13 cellular contexts compared by ENCODE assay signal in genomic region chr17:61836266-61837174, GRCh38. TPM values are rescaled to one million over a fixed set of nuclear protein-coding genes. Genes with fewer than 3 reads are reported as not detected.
DNase-seq lines count a peak whose midpoint lies in the region; ATAC-seq, FAIRE-seq and TF ChIP-seq lines count a peak whose summit lies in the region.
"Had no signal": no experiment of that assay in that cellular context is flagged by ENCODE, and none has a peak within 500 bp of the region (broad histone marks: within the 10 kb centered on the region; RNA-seq: fewer than 3 reads in every experiment).

No MANE protein-coding gene starts in this region.

- DNase-seq in HepG2 (ENCODE audit: low spot score) (no peak), right lobe of liver (no peak), IMR-90 (peak; percentile 11), GM12878 (ENCODE audit: low read depth, low spot score) (no peak), iris pigment epithelial cell (ENCODE audit: low read depth) (peak; percentile 49), hypothalamus (lab: John Stamatoyannopoulos, UW) (no peak), putamen (ENCODE audit: low spot score) (no peak), omental fat pad (ENCODE audit: low spot score) (no peak)

- H3K79me2 ChIP-seq in HepG2 (ENCODE audit: insufficient read depth, low read length) (no peaks in the 10 kb centered on the region), GM12878 (ENCODE audit: control insufficient read depth, insufficient read depth, low read length) (no peaks in the 10 kb centered on the region)

- H3K4ac ChIP-seq in IMR-90 (ENCODE audit: low read depth, low read length): no peak overlapping the region

- intact Hi-C loops in HepG2 (cut with micrococcal nuclease; ENCODE audit: unreplicated experiment): loop anchor here (1.0 to 5.0 kb wide), 2 partner anchors 200 to 424 kb away; no protein-coding TSS in a partner anchor
- intact Hi-C loops in right lobe of liver (cut with DNase I): loop anchor here in 1 of 2 donors (10.0 kb wide), 1 partner anchor 422 kb away; no protein-coding TSS in a partner anchor
- intact Hi-C loops in IMR-90 (cut with micrococcal nuclease): loop anchor here (1.0 kb wide), 3 partner anchors 200 to 424 kb away; no protein-coding TSS in a partner anchor
- intact Hi-C loops in GM12878 (cut with micrococcal nuclease; ENCODE audit: unreplicated experiment): loop anchor here (1.0 kb wide), 2 partner anchors 200 to 424 kb away; no protein-coding TSS in a partner anchor

- 92% methylated on average over 3 of the region's 3 CpGs for WGBS in HepG2 (ENCODE audit: low lambda C conversion rate)
- 89% methylated on average over 3 of the region's 3 CpGs for WGBS in right lobe of liver (ENCODE audit: insufficient coverage, low coverage, low lambda C conversion rate, missing lambda C conversion rate)
- no CpG with 5 or more reads among the region's 3 CpGs for WGBS in IMR-90 (ENCODE audit: extremely low coverage in 2 of 2, insufficient read length in 1 of 2), 2 experiments
- WGBS in GM12878 (ENCODE audit: insufficient coverage, insufficient replicate concordance, low lambda C conversion rate, missing lambda C conversion rate): 77% methylated on average over 3 of the region's 3 CpGs

- BruUV-seq in HepG2 (replicated peaks; lab: Mats Ljungman, UMichigan): no TSS peak
- no TSS peak for BruUV-seq in IMR-90 (replicated peaks; lab: Mats Ljungman, UMichigan)
- BruUV-seq in GM12878 (replicated peaks; lab: Mats Ljungman, UMichigan): no TSS peak

- H3K4me1 ChIP-seq in HepG2 (ENCODE audit: insufficient read depth, low read length) (no peaks in the 10 kb centered on the region), right lobe of liver (no peaks in the 10 kb centered on the region), IMR-90 (ENCODE audit: control insufficient read depth, insufficient read depth, low read length) (peaks cover 7% of the 10 kb centered on the region), GM12878 (ENCODE audit: control insufficient read depth, insufficient read depth, low read length) (no peaks in the 10 kb centered on the region)
- H3K4me1 ChIP-seq: BLaER1 treated with 17β-estradiol and CSF1 and Interleukin-3, amounts not matched to agents 10 nM and 100 nM had no signal

- H3K9ac ChIP-seq in HepG2 (ENCODE audit: insufficient read depth, low read depth, low read length) (no peak overlapping the region), IMR-90 (ENCODE audit: low read depth, low read length) (no peak overlapping the region), GM12878 (ENCODE audit: control insufficient read depth, insufficient read depth, low read length) (no peak overlapping the region)
- H3K9ac ChIP-seq: BLaER1 treated with 17β-estradiol and CSF1 and Interleukin-3, amounts not matched to agents 10 nM and 100 nM had no signal

- H3K23ac ChIP-seq in IMR-90 (ENCODE audit: low read depth, low read length): no peak overlapping the region

- H3K9me1 ChIP-seq in IMR-90 (ENCODE audit: insufficient read depth, low read length): peaks cover 5% of the 10 kb centered on the region

- no peak overlapping the region for H2AK9ac ChIP-seq in IMR-90 (replicated peaks; ENCODE audit: low read depth, low read length, poor library complexity)

- H4K20me1 ChIP-seq in HepG2 (ENCODE audit: insufficient read depth, low read length) (no peaks in the 10 kb centered on the region), IMR-90 (ENCODE audit: insufficient read depth, low read length) (no peaks in the 10 kb centered on the region; the same call in 1 of the 2 replicates), GM12878 (ENCODE audit: control insufficient read depth, insufficient read depth) (no peaks in the 10 kb centered on the region)
- H4K20me1 ChIP-seq: BLaER1 treated with 17β-estradiol and CSF1 and Interleukin-3, amounts not matched to agents 10 nM and 100 nM had no signal

- H3K27ac ChIP-seq in HepG2 (ENCODE audit: extremely low read length, insufficient read depth, low read length) (no peak overlapping the region), right lobe of liver (no peak overlapping the region), IMR-90 (ENCODE audit: insufficient read depth, low read length) (no peak overlapping the region), GM12878 (ENCODE audit: control insufficient read depth, insufficient read depth) (no peak overlapping the region)
- H3K27ac ChIP-seq: 22Rv1; BLaER1 treated with 17β-estradiol and CSF1 and Interleukin-3, amounts not matched to agents 10 nM and 100 nM had no signal

- CTCF ChIA-PET in HepG2 (lab: Yijun Ruan, JAX; ENCODE audit: low intra/inter-chr PET ratio, low total read pairs) (interaction anchor here (0.8 to 3.8 kb wide), 4 partner anchors 198 to 426 kb away, joined by 3 to 73 read pairs (median 3); no protein-coding TSS in a partner anchor), IMR-90 (lab: Yijun Ruan, JAX) (interaction anchor here (0.6 to 1.5 kb wide), 8 partner anchors 25 to 253 kb away, joined by 3 to 9 read pairs (median 4); no protein-coding TSS in a partner anchor), GM12878 (lab: Yijun Ruan, JAX) (interaction anchor here (0.6 to 2.1 kb wide), 44 partner anchors 9 to 837 kb away, joined by 3 to 83 read pairs (median 4); partner anchors contain the start of gene BRIP1)

- in situ Hi-C loops in HepG2 (cut with HindIII; ENCODE audit: extremely low pct_ligation_motif_present, low pct_unique_long_range_greater_than_20kb): loop anchor here (5.0 to 25.0 kb wide), 3 partner anchors 199 to 824 kb away; no protein-coding TSS in a partner anchor
- in situ Hi-C loops in IMR-90 (cut with MboI; ENCODE audit: low sequenced_read_pairs): no loop called here
- in situ Hi-C loops in GM12878 (cut with MboI): loop anchor here (5.0 kb wide), 2 partner anchors 199 to 419 kb away; no protein-coding TSS in a partner anchor

- H4K5ac ChIP-seq in IMR-90 (ENCODE audit: low read depth, low read length): no peak overlapping the region

- H4K91ac ChIP-seq in IMR-90 (ENCODE audit: insufficient read depth, low read depth, low read length): no peak overlapping the region

- TF ChIP-seq POLR2A in HepG2 (IDR thresholded peaks at IDR 0.05; ENCODE audit: insufficient read depth in 1 of 2, low read depth in 2 of 2, low read length in 2 of 2): no peak
- TF ChIP-seq POLR2A in right lobe of liver (IDR thresholded peaks at IDR 0.05): no peak
- TF ChIP-seq POLR2A in IMR-90 (IDR thresholded peaks at IDR 0.05; ENCODE audit: low read depth, low read length): no peak
- TF ChIP-seq POLR2A in GM12878 (IDR thresholded peaks at IDR 0.05; ENCODE audit: low read depth, low read length): no peak

- no peak overlapping the region for H3K14ac ChIP-seq in IMR-90 (replicated peaks; ENCODE audit: low read depth, low read length)

- dilution Hi-C loops in IMR-90 (cut with HindIII; ENCODE audit: low sequenced_read_pairs, unreplicated experiment): no loop called here

- no peak overlapping the region for H2AK5ac ChIP-seq in IMR-90 (ENCODE audit: low read depth, low read length)

- no peak overlapping the region for H2BK20ac ChIP-seq in IMR-90 (ENCODE audit: low read depth, low read length)

- H3K79me1 ChIP-seq in IMR-90 (ENCODE audit: low read depth in 1 of 2, low read length in 2 of 2): peaks cover 9 to 26% of the 10 kb centered on the region in 2 experiments

- no peak for ATAC-seq in HepG2
- ATAC-seq in right lobe of liver: no peak
- ATAC-seq in IMR-90 (ENCODE audit: low read depth): no peak
- ATAC-seq in GM12878: no peak
- ATAC-seq in omental fat pad (ENCODE audit: low FRiP score): no peak

- POLR2A ChIA-PET in HepG2 (lab: Yijun Ruan, JAX): no interaction called here
- POLR2A ChIA-PET in IMR-90 (lab: Charles Lee; ENCODE audit: unreplicated experiment): no interaction called here
- POLR2A ChIA-PET in GM12878 (lab: Charles Lee): interaction anchor here (0.5 to 0.6 kb wide), 2 partner anchors 200 to 228 kb away, joined by 3 to 4 read pairs; no protein-coding TSS in a partner anchor

- TF ChIP-seq RAD21 in HepG2 (CRISPR knock-in tag; IDR thresholded peaks at IDR 0.05) (no peak), IMR-90 (IDR thresholded peaks at IDR 0.05; ENCODE audit: low read length) (no peak), GM12878 (IDR thresholded peaks at IDR 0.05; ENCODE audit: insufficient read depth, low read depth, low read length) (no peak)

- RAD21 ChIA-PET in GM12878 (lab: Charles Lee; ENCODE audit: unreplicated experiment): interaction anchor here (0.7 to 2.1 kb wide), 22 partner anchors 8 to 1748 kb away, joined by 3 to 45 read pairs (median 4); no protein-coding TSS in a partner anchor

- H3K27me3 ChIP-seq in HepG2 (ENCODE audit: control insufficient read depth in 1 of 2, insufficient read depth in 2 of 2, low read length in 2 of 2) (no peaks in the 10 kb centered on the region), right lobe of liver (no peaks in the 10 kb centered on the region), IMR-90 (ENCODE audit: control insufficient read depth, insufficient read depth, low read length) (no peaks in the 10 kb centered on the region), GM12878 (replicated peaks in 1 of 2; ENCODE audit: control insufficient read depth in 2 of 2, insufficient read depth in 2 of 2, low read length in 1 of 2) (no peaks in the 10 kb centered on the region)
- H3K27me3 ChIP-seq: BLaER1 treated with 17β-estradiol and CSF1 and Interleukin-3, amounts not matched to agents 10 nM and 100 nM had no signal

- no peak overlapping the region for H3K56ac ChIP-seq in IMR-90 (ENCODE audit: extremely low read depth, insufficient read depth, low read length)

- H2BK15ac ChIP-seq in IMR-90 (ENCODE audit: low read depth, low read length): no peak overlapping the region

- TF ChIP-seq CTCF in HepG2 (CRISPR knock-in tag; IDR thresholded peaks at IDR 0.05) (no peak), right lobe of liver (IDR thresholded peaks at IDR 0.05) (no peak), IMR-90 (conservative IDR thresholded peaks at IDR 0.05; ENCODE audit: low read depth, low read length) (no peak), GM12878 (IDR thresholded peaks at IDR 0.05 in 2 of 3, conservative IDR thresholded peaks at IDR 0.05 in 1 of 3; ENCODE audit: control insufficient read depth in 2 of 3, extremely low read depth in 1 of 3, insufficient read depth in 1 of 3, low read depth in 3 of 3, low read length in 3 of 3) (no peak), omental fat pad (IDR thresholded peaks at IDR 0.05) (no peak)

- H3K4me2 ChIP-seq in HepG2 (ENCODE audit: low read depth, low read length) (no peak overlapping the region), IMR-90 (ENCODE audit: low read depth, low read length) (no peak overlapping the region), GM12878 (ENCODE audit: control insufficient read depth, insufficient read depth) (no peak overlapping the region)
- H3K4me2 ChIP-seq: BLaER1 treated with 17β-estradiol and CSF1 and Interleukin-3, amounts not matched to agents 10 nM and 100 nM had no signal

- H3K4me3 ChIP-seq in HepG2 (replicated peaks in 1 of 3; ENCODE audit: insufficient read depth in 1 of 3, low read depth in 2 of 3, low read length in 3 of 3) (no peak overlapping the region), right lobe of liver (no peak overlapping the region), IMR-90 (ENCODE audit: insufficient read depth, low read depth, low read length) (no peak overlapping the region), GM12878 (no peak overlapping the region)
- H3K4me3 ChIP-seq: BLaER1 treated with 17β-estradiol and CSF1 and Interleukin-3, amounts not matched to agents 10 nM and 100 nM had no signal

- H3K9me3 ChIP-seq in HepG2 (ENCODE audit: low read length) (no peaks in the 10 kb centered on the region), right lobe of liver (no peaks in the 10 kb centered on the region), IMR-90 (ENCODE audit: control insufficient read depth, insufficient read depth, low read length) (no peaks in the 10 kb centered on the region), GM12878 (replicated peaks; ENCODE audit: control insufficient read depth, insufficient read depth, low read length) (no peaks in the 10 kb centered on the region)
- H3K9me3 ChIP-seq: BLaER1 treated with 17β-estradiol and CSF1 and Interleukin-3, amounts not matched to agents 10 nM and 100 nM had no signal

- H2AFZ ChIP-seq in HepG2 (ENCODE audit: low read length): no peak overlapping the region
- no peak overlapping the region for H2AFZ ChIP-seq in IMR-90 (replicated peaks; ENCODE audit: low read length, poor library complexity)
- H2AFZ ChIP-seq in GM12878 (ENCODE audit: control insufficient read depth, low read depth, low read length): no peak overlapping the region

- H4K8ac ChIP-seq in IMR-90 (ENCODE audit: low read depth in 2 of 2, low read length in 2 of 2): peak overlapping the region in 1 of 2 experiments; percentile 40; a peak in 2 of 4 replicates

- SMC1A ChIA-PET in GM12878 (lab: Charles Lee; ENCODE audit: uncharacterized antibody, unreplicated experiment): interaction anchor here (0.6 to 2.1 kb wide), 30 partner anchors 8 to 836 kb away, joined by 3 to 80 read pairs (median 4); no protein-coding TSS in a partner anchor

- peak overlapping the region; percentile 3 for H2BK5ac ChIP-seq in IMR-90 (ENCODE audit: low read depth, low read length, poor library complexity, severe bottlenecking)

- H3K18ac ChIP-seq in IMR-90 (ENCODE audit: low read depth, low read length): no peak overlapping the region

- TF ChIP-seq EP300 in HepG2 (IDR thresholded peaks at IDR 0.05; ENCODE audit: low read depth in 2 of 2, low read length in 2 of 2): no peak
- no peak for TF ChIP-seq EP300 in HepG2 (CRISPR knock-in tag; IDR thresholded peaks at IDR 0.05; ENCODE audit: borderline replicate concordance)
- TF ChIP-seq EP300 in GM12878 (IDR thresholded peaks at IDR 0.05; ENCODE audit: borderline replicate concordance in 1 of 2, control insufficient read depth in 1 of 2, low read depth in 2 of 2, low read length in 2 of 2): no peak

- H2BK120ac ChIP-seq in IMR-90 (ENCODE audit: low read depth, low read length): no peak overlapping the region

- peaks cover 0 to 4% of the 10 kb centered on the region in 2 experiments; a peak in 4 of 5 replicates for H3K36me3 ChIP-seq in HepG2 (replicated peaks in 1 of 2; ENCODE audit: control insufficient read depth in 1 of 2, insufficient read depth in 2 of 2, low read length in 2 of 2)
- H3K36me3 ChIP-seq in right lobe of liver: no peaks in the 10 kb centered on the region
- H3K36me3 ChIP-seq in IMR-90 (ENCODE audit: control insufficient read depth, insufficient read depth, low read length): no peaks in the 10 kb centered on the region
- H3K36me3 ChIP-seq in GM12878 (ENCODE audit: control insufficient read depth in 2 of 2, insufficient read depth in 2 of 2, low read length in 1 of 2): peaks cover under 1 to 2% of the 10 kb centered on the region in 2 experiments; a peak in 1 of 4 replicates

- FAIRE-seq in HepG2 (lab: Jason Lieb, UNC): no peak
- FAIRE-seq in GM12878 (lab: Jason Lieb, UNC): no peak
- FAIRE-seq: GM12891, GM19239, HTR-8/SVneo had no signal

RNA-seq across cellular contexts. Expression of gene BRIP1, which starts 26.8 kb away (rescaled TPM):
- total RNA-seq in HepG2 (2016; rRNA removed; fragmentation: Illumina TruSeq; extraction: Trizol): 27.7 and 33.5 TPM in 2 replicates
- total RNA-seq in HepG2 (2016; cell fraction: cytosol; rRNA removed; fragmentation: Illumina TruSeq; extraction: Trizol; ENCODE audit: low read depth): 37.5 and 47.7 TPM in 2 replicates
- 24.9 and 32.6 TPM in 2 replicates for total RNA-seq in HepG2 (2016; cell fraction: insoluble cytoplasmic fraction; rRNA removed; fragmentation: Illumina TruSeq; extraction: Trizol)
- 18.0 and 21.5 TPM in 2 replicates for total RNA-seq in HepG2 (2016; cell fraction: membrane; rRNA removed; fragmentation: Illumina TruSeq; extraction: Trizol)
- total RNA-seq in HepG2 (2016; cell fraction: nucleus; rRNA removed; fragmentation: Illumina TruSeq; extraction: Trizol): 40.9 and 44.0 TPM in 2 replicates
- 2.2 and 3.8 TPM in 2 replicates for polyA plus RNA-seq in HepG2 (2011; rRNA removed)
- 1.1 and 1.5 TPM in 2 replicates for polyA plus RNA-seq in HepG2 (2011; cell fraction: cytosol; rRNA removed)
- polyA plus RNA-seq in HepG2 (2011; cell fraction: nucleus; rRNA removed): 2.5 and 3.6 TPM in 2 replicates
- 1.9 and 4.6 TPM in 2 replicates for polyA plus RNA-seq in HepG2 (2012)
- 0.62 TPM in 2 replicates for polyA plus RNA-seq in HepG2 (2016; cell fraction: cytosol; fragmentation: Illumina TruSeq; extraction: Trizol; ENCODE audit: low read depth)
- polyA plus RNA-seq in HepG2 (2016; cell fraction: insoluble cytoplasmic fraction; fragmentation: Illumina TruSeq; extraction: Trizol; ENCODE audit: low read depth): 13.9 and 17.5 TPM in 2 replicates
- polyA plus RNA-seq in HepG2 (2016; cell fraction: membrane; fragmentation: Illumina TruSeq; extraction: Trizol; ENCODE audit: low read depth): 1.3 and 1.8 TPM in 2 replicates
- 18.8 and 20.1 TPM in 2 replicates for polyA plus RNA-seq in HepG2 (2016; cell fraction: nucleus; fragmentation: Illumina TruSeq; extraction: Trizol; ENCODE audit: insufficient read depth, low read depth)
- polyA minus RNA-seq in HepG2 (2011; rRNA and poly(A)+ RNA removed; ENCODE audit: low replicate concordance): 13.9 and 17.2 TPM in 2 replicates
- 5.5 and 11.3 TPM in 2 replicates for polyA minus RNA-seq in HepG2 (2011; cell fraction: cytosol; rRNA and poly(A)+ RNA removed)
- 28.3 and 38.4 TPM in 2 replicates for polyA minus RNA-seq in HepG2 (2011; cell fraction: nucleus; rRNA and poly(A)+ RNA removed)
- total RNA-seq in right lobe of liver: 1 to 10 TPM; 1.0 to 1.6 (median 1.1) TPM
- total RNA-seq in IMR-90 (2012; rRNA removed): 19.7 and 34.4 TPM in 2 replicates
- 5.5 and 6.1 TPM in 2 replicates for polyA plus RNA-seq in IMR-90 (2012; rRNA removed)
- polyA plus RNA-seq in IMR-90 (2012; cell fraction: cytosol; rRNA removed): 0.33 and 1.00 TPM in 2 replicates
- 1.3 and 9.7 TPM in 2 replicates for polyA plus RNA-seq in IMR-90 (2012; cell fraction: nucleus; rRNA removed; ENCODE audit: low replicate concordance)
- total RNA-seq in GM12878 (2013; cell fraction: nucleolus; rRNA removed): 65.4 and 73.6 TPM in 2 replicates
- total RNA-seq in GM12878 (2014; rRNA removed): 20.0 and 23.1 TPM in 2 replicates
- total RNA-seq in GM12878 (2014; rRNA removed; fragmentation: Illumina TruSeq; extraction: Trizol): 24.2 and 25.6 TPM in 2 replicates
- 14.5 and 15.0 TPM in 2 replicates for total RNA-seq in GM12878 (2021)
- 2.6 TPM for polyA plus RNA-seq in GM12878 (2011; ENCODE audit: low read depth)
- polyA plus RNA-seq in GM12878 (2011; rRNA removed): 12.3 and 20.7 TPM in 2 replicates
- polyA plus RNA-seq in GM12878 (2011; cell fraction: cytosol; rRNA removed): 4.4 and 5.3 TPM in 2 replicates
- polyA plus RNA-seq in GM12878 (2011; cell fraction: nucleus; rRNA removed): 9.0 and 11.1 TPM in 2 replicates
- polyA plus RNA-seq in GM12878 (2012): 4.9 and 6.0 TPM in 2 replicates
- polyA plus RNA-seq in GM12878 (2014; fragmentation: Illumina TruSeq; extraction: Trizol): 18.6 and 22.4 TPM in 2 replicates
- polyA plus RNA-seq in GM12878 (2014; fragmentation: Nextera tagmentation; extraction: Ambion mirVana): 1 to 10 TPM; 4.0 to 4.2 TPM
- polyA plus RNA-seq in GM12878 (2014; rRNA removed): 8.1 and 8.7 TPM in 2 replicates
- 10 to 100 TPM; 12.2 to 13.4 TPM for polyA plus RNA-seq in GM12878 (2016; fragmentation: Nextera tagmentation; extraction: Ambion mirVana)
- 32.0 and 34.5 TPM in 2 replicates for polyA minus RNA-seq in GM12878 (2011; rRNA and poly(A)+ RNA removed)
- polyA minus RNA-seq in GM12878 (2011; cell fraction: cytosol; rRNA and poly(A)+ RNA removed): 6.3 and 7.4 TPM in 2 replicates
- 21.9 and 47.4 TPM in 2 replicates for polyA minus RNA-seq in GM12878 (2011; cell fraction: nucleus; rRNA and poly(A)+ RNA removed)
- under 1 TPM; 0.13 to 0.79 (median 0.38) TPM for total RNA-seq in omental fat pad

Comparison
In these comparisons a context has a peak if more than half of its experiments do, and no peak if none do; other contexts are left out.
1. DNase-seq: peak in IMR-90 (single experiment) and iris pigment epithelial cell (single experiment); none in HepG2 (single experiment), right lobe of liver (0 of 3), GM12878 (single experiment), hypothalamus (0 of 51), putamen (single experiment) and omental fat pad (single experiment).